Comparison of ENCODE assay signal across 21 cellular contexts in genomic region chr12:46149905-46150304, GRCh38.
DNase-seq lines count a peak whose midpoint lies in the region; ATAC-seq, FAIRE-seq and TF ChIP-seq lines count a peak whose summit lies in the region.
"Had no signal": no experiment of that assay in that cellular context is flagged by ENCODE, and none has a peak within 500 bp of the region (broad histone marks: within the 10 kb centered on the region; RNA-seq: fewer than 3 reads in every experiment).

No MANE protein-coding gene starts in this region.

- DNase-seq in LNCaP clone FGC (ENCODE audit: low read depth) (peak; percentile 78), frontal cortex (ENCODE audit: low spot score in 2 of 2) (no peak), MG63 (no peak), NCI-H146 treated with DMSO at 0.1 percent for 48 hours (lab: John Stamatoyannopoulos, UW; ENCODE audit: unreplicated experiment) (no peak), suprapubic skin (ENCODE audit: low spot score in 2 of 2) (no peak)
- DNase-seq: ACHN; BE2C; C1 segment of cervical spinal cord; CD4-positive, CD25-positive, alpha-beta regulatory T cell; CD8-positive, alpha-beta memory T cell; COR-L47; DMS 273 treated with DMSO at 0.1 percent for 48 hours; GOT3; H7 had no signal

- FAIRE-seq in TTC549 (lab: Jason Lieb, UNC), result peak; percentile 97
- peak; percentile 21 for FAIRE-seq in frontal cortex (lab: Jason Lieb, UNC)
- FAIRE-seq: G401.6, GM12891, GM18507 had no signal

- H3K27ac ChIP-seq in 22Rv1, result peak overlapping the region; percentile 87
- H3K27ac ChIP-seq in suprapubic skin, result no peak overlapping the region

- H3K4me1 ChIP-seq in suprapubic skin, result peaks cover 15% of the 10 kb centered on the region
- H3K4me1 ChIP-seq: BE2C had no signal

- TF ChIP-seq CTCF in 22Rv1 (IDR thresholded peaks at IDR 0.05) (no peak), LNCaP clone FGC (IDR thresholded peaks at IDR 0.05; ENCODE audit: control insufficient read depth, extremely low read depth, insufficient read depth) (no peak), suprapubic skin (IDR thresholded peaks at IDR 0.05) (no peak)

- no peak for TF ChIP-seq POLR2A in suprapubic skin (IDR thresholded peaks at IDR 0.05)

- H3K36me3 ChIP-seq in MG63, result no peaks in the 10 kb centered on the region
- no peaks in the 10 kb centered on the region for H3K36me3 ChIP-seq in suprapubic skin
- H3K36me3 ChIP-seq: BE2C had no signal

- H3K27me3 ChIP-seq in MG63, result no peaks in the 10 kb centered on the region
- no peaks in the 10 kb centered on the region for H3K27me3 ChIP-seq in suprapubic skin

- WGBS in suprapubic skin, result 84% methylated on average over 1 of the region's 1 CpG

- H3K9me3 ChIP-seq in MG63 (no peaks in the 10 kb centered on the region), suprapubic skin (no peaks in the 10 kb centered on the region)
- H3K9me3 ChIP-seq: BE2C had no signal

- no peak for TF ChIP-seq EP300 in suprapubic skin (IDR thresholded peaks at IDR 0.05)

- H3K4me3 ChIP-seq in LNCaP clone FGC (ENCODE audit: low read depth, low read length) (peak overlapping the region; percentile 31; the same call in 1 of the 2 replicates), MG63 (no peak overlapping the region), suprapubic skin (no peak overlapping the region)

- no peak for ATAC-seq in GM21619 (IDR thresholded peaks at IDR 0.05; ENCODE audit: unreplicated experiment)
- ATAC-seq: HCT116 had no signal
